ENCODE assay signal across 29 cellular contexts in the genomic region with DNA sequence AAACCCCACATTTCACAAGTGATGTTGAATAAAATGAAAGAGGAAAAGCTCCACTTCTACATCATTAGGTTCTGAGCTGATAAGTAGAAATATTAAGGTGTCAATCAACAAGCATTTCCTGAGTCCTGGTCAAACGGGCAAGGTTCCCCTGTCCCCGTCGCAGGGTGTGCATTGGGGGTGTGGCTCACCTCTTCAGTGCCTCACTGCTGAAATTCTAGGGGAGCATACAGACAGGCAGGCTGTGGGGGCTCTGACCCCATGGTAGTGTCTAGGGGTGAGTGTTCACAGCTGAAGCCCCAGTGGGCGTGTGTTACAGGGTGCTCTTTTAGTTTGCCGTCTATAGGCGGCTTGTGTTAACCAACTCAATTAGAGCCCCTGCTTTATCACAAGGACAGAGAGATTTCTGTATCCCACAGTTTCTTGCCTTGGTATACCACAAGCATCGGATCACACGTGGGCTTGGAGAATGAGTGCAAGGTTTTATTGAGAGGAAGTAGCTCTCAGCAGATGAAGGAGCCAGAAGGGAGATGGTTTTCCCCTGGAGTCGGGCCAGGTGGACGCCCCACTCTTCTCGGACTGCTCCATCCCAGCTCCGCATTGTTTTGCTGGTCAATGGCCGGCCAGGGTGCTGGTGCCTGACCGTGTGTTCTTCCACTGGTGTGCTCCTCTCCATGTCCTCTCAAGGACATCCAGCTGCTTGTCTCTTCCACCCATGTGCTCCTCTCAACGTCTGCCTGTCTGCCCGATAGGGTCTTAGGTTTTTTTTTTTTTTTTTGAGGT.
"Had no signal": no experiment of that assay in that cellular context is flagged by ENCODE, and none has a peak within 500 bp of the region (broad histone marks: within the 10 kb centered on the region; RNA-seq: fewer than 3 reads in every experiment).

No MANE protein-coding gene starts in this region.

- H3K4me1 Mint-ChIP-seq: activated CD4-positive, alpha-beta T cell treated with anti-CD3 and anti-CD28 coated beads, Interleukin-2, amount 10 ng/mL, durations not matched to agents 7 days and 5 days; activated naive CD4-positive, alpha-beta T cell treated with anti-CD3 and anti-CD28 coated beads, Interleukin-2, amount 10 ng/mL, durations not matched to agents 7 days and 5 days; central memory CD8-positive, alpha-beta T cell had no signal

- H3K27me3 ChIP-seq: colonic mucosa had no signal

- H3K36me3 ChIP-seq: colonic mucosa had no signal

- H3K9me3 ChIP-seq: colonic mucosa had no signal

- H3K27ac Mint-ChIP-seq: activated CD4-positive, alpha-beta memory T cell treated with anti-CD3 and anti-CD28 coated beads for 36 hours; activated CD4-positive, alpha-beta T cell treated with anti-CD3 and anti-CD28 coated beads, Interleukin-2, amount 10 ng/mL, durations not matched to agents 7 days and 5 days; activated CD8-positive, alpha-beta memory T cell treated with anti-CD3 and anti-CD28 coated beads, Interleukin-2, amount 10 ng/mL, durations not matched to agents 7 days and 5 days; activated naive CD4-positive, alpha-beta T cell treated with anti-CD3 and anti-CD28 coated beads, Interleukin-2, amount 10 ng/mL, durations not matched to agents 7 days and 5 days; activated naive CD8-positive, alpha-beta T cell; activated naive CD8-positive, alpha-beta T cell treated with anti-CD3 and anti-CD28 coated beads, Interleukin-2, amount 50 U/mL, for 24 hours; brain had no signal

- H3K4me3 ChIP-seq: colonic mucosa, PC-9 had no signal

- H3K36me3 Mint-ChIP-seq: activated CD4-positive, alpha-beta memory T cell treated with anti-CD3 and anti-CD28 coated beads for 36 hours; activated CD8-positive, alpha-beta memory T cell treated with anti-CD3 and anti-CD28 coated beads, Interleukin-2, amount 10 ng/mL, durations not matched to agents 7 days and 5 days; activated naive CD4-positive, alpha-beta T cell treated with anti-CD3 and anti-CD28 coated beads, Interleukin-2, amount 10 ng/mL, durations not matched to agents 7 days and 5 days; activated naive CD8-positive, alpha-beta T cell had no signal

- H3K9me3 Mint-ChIP-seq: activated CD4-positive, alpha-beta T cell treated with anti-CD3 and anti-CD28 coated beads, Interleukin-2, amount 10 ng/mL, durations not matched to agents 7 days and 5 days; activated naive CD4-positive, alpha-beta T cell treated with anti-CD3 and anti-CD28 coated beads, Interleukin-2, amount 10 ng/mL, durations not matched to agents 7 days and 5 days; activated naive CD8-positive, alpha-beta T cell treated with anti-CD3 and anti-CD28 coated beads, Interleukin-2, amount 50 U/mL, for 24 hours; central memory CD8-positive, alpha-beta T cell had no signal

- H3K4me3 Mint-ChIP-seq: activated CD4-positive, alpha-beta memory T cell treated with anti-CD3 and anti-CD28 coated beads for 36 hours; activated CD4-positive, alpha-beta T cell treated with anti-CD3 and anti-CD28 coated beads, Interleukin-2, amount 10 ng/mL, durations not matched to agents 7 days and 5 days; activated CD8-positive, alpha-beta memory T cell treated with anti-CD3 and anti-CD28 coated beads, Interleukin-2, amount 10 ng/mL, durations not matched to agents 7 days and 5 days; activated naive CD4-positive, alpha-beta T cell treated with anti-CD3 and anti-CD28 coated beads, Interleukin-2, amount 10 ng/mL, durations not matched to agents 7 days and 5 days; activated naive CD8-positive, alpha-beta T cell; activated naive CD8-positive, alpha-beta T cell treated with anti-CD3 and anti-CD28 coated beads, Interleukin-2, amount 50 U/mL, for 24 hours; brain; central memory CD8-positive, alpha-beta T cell had no signal

- FAIRE-seq: RCC 7860 had no signal

- ATAC-seq: activated CD8-positive, alpha-beta memory T cell treated with anti-CD3 and anti-CD28 coated beads, Interleukin-2, amount 10 ng/mL, durations not matched to agents 7 days and 5 days; activated naive CD8-positive, alpha-beta T cell treated with anti-CD3 and anti-CD28 coated beads, Interleukin-2, amount 50 U/mL, for 24 hours had no signal

- DNase-seq: activated CD4-positive, alpha-beta memory T cell treated with anti-CD3 and anti-CD28 coated beads for 36 hours; activated CD4-positive, alpha-beta T cell treated with anti-CD3 and anti-CD28 coated beads, Interleukin-2, amount 10 ng/mL, durations not matched to agents 7 days and 5 days; activated CD8-positive, alpha-beta memory T cell treated with anti-CD3 and anti-CD28 coated beads for 24 hours; activated CD8-positive, alpha-beta memory T cell treated with anti-CD3 and anti-CD28 coated beads, Interleukin-2, amount 10 ng/mL, durations not matched to agents 7 days and 5 days; activated CD8-positive, alpha-beta memory T cell treated with anti-CD3 and anti-CD28 coated beads, Interleukin-2, amount 50 U/mL, for 48 hours; activated effector memory CD4-positive, alpha-beta T cell treated with Interleukin-2 at 50 U/mL for 16 hours; activated naive CD4-positive, alpha-beta T cell treated with anti-CD3 and anti-CD28 coated beads, Interleukin-2, amount 10 ng/mL, durations not matched to agents 7 days and 5 days; activated naive CD8-positive, alpha-beta T cell treated with anti-CD3 and anti-CD28 coated beads, Interleukin-2, amount 50 U/mL, for 24 hours; activated T-cell treated with anti-CD3 and anti-CD28 coated beads, Interleukin-2, amount 50 U/mL, for 48 hours; anterior cingulate cortex; colonic mucosa; Karpas-422; NCI-H1048; NCI-H1105 treated with DMSO at 0.1 percent for 48 hours; NCI-H1436; NCI-H1694; NCI-H1930; NCI-H2081 treated with DMSO at 0.1 percent for 48 hours; NCI-H345; NCI-H524 treated with DMSO at 0.1 percent for 48 hours; PC-9; Right ventricle myocardium superior; SW 1271; T-helper 1 cell; T1000 had no signal
